Comparison of ENCODE assay signal across 12 cellular contexts in genomic region chr6:41426888-41427641, GRCh38.
A peak's percentile ranks its signal among the peaks of the same experiment; 100 is the strongest.
DNase-seq lines count a peak whose midpoint lies in the region; ATAC-seq and TF ChIP-seq lines count a peak whose summit lies in the region.
"Had no signal": no experiment of that assay in that cellular context is flagged by ENCODE, and none has a peak within 500 bp of the region (broad histone marks: within the 10 kb centered on the region; RNA-seq: fewer than 3 reads in every experiment).

No MANE protein-coding gene starts in this region.

- no peak for TF ChIP-seq POLR2A in transverse colon (IDR thresholded peaks at IDR 0.05)

- H3K4me3 Mint-ChIP-seq in activated T-cell treated with anti-CD3 and anti-CD28 coated beads, Interleukin-2, amount 50 U/mL, for 24 hours = peak overlapping the region; percentile 16
- H3K4me3 Mint-ChIP-seq: activated CD8-positive, alpha-beta memory T cell treated with anti-CD3 and anti-CD28 coated beads, Interleukin-2, amount 10 ng/mL, durations not matched to agents 7 days and 5 days; T-cell had no signal

- WGBS in transverse colon (ENCODE audit: low coverage in 1 of 2), 2 donors = 32% methylated on average over 24 of the region's 30 CpGs; no CpG with 5 or more reads in 1 of the 2 donors

- in situ Hi-C loops in transverse colon (cut with MboI; ENCODE audit: low pct_ligation_motif_present in 1 of 4, low pct_unique_long_range_greater_than_20kb in 1 of 4, low sequenced_read_pairs in 3 of 4) = loop anchor here in 2 of 4 donors (10.0 kb wide), 1 partner anchor 168 kb away; no protein-coding TSS in a partner anchor

- H3K4me1 Mint-ChIP-seq in activated T-cell treated with anti-CD3 and anti-CD28 coated beads, Interleukin-2, amount 50 U/mL, for 24 hours (ENCODE audit: low read depth) = peaks cover 13% of the 10 kb centered on the region

- H3K4me3 ChIP-seq in duodenal mucosa (ENCODE audit: low read depth in 1 of 2, low read length in 2 of 2) = peak overlapping the region; percentile 55 to 62
- peak overlapping the region; percentile 20 to 41 for H3K4me3 ChIP-seq in muscle layer of colon (ENCODE audit: low read depth in 1 of 2, low read length in 2 of 2)
- peak overlapping the region; percentile 36 to 65 (median 48) for H3K4me3 ChIP-seq in transverse colon

- no peaks in the 10 kb centered on the region for H3K36me3 Mint-ChIP-seq in activated T-cell treated with anti-CD3 and anti-CD28 coated beads, Interleukin-2, amount 50 U/mL, for 24 hours (ENCODE audit: low read depth)
- H3K36me3 Mint-ChIP-seq: activated CD8-positive, alpha-beta memory T cell treated with anti-CD3 and anti-CD28 coated beads, Interleukin-2, amount 10 ng/mL, durations not matched to agents 7 days and 5 days; T-cell had no signal

- no peak for DNase-seq in activated T-cell treated with anti-CD3 and anti-CD28 coated beads, Interleukin-2, amount 50 U/mL, for 24 hours
- no peak for DNase-seq in activated T-cell treated with anti-CD3 and anti-CD28 coated beads, Interleukin-2, amount 50 U/mL, for 48 hours
- no peak for DNase-seq in transverse colon
- no peak for DNase-seq in stimulated activated CD4-positive, alpha-beta T cell treated with anti-CD3 and anti-CD28 coated beads, Interleukin-2, amount 100 ng/mL, for 48 hours
- DNase-seq: 8988T; activated CD8-positive, alpha-beta memory T cell treated with anti-CD3 and anti-CD28 coated beads, Interleukin-2, amount 10 ng/mL, durations not matched to agents 7 days and 5 days; MM.1S had no signal

- no peak for TF ChIP-seq CTCF in transverse colon (IDR thresholded peaks at IDR 0.05)

- no peaks in the 10 kb centered on the region for H3K27me3 ChIP-seq in duodenal mucosa (ENCODE audit: control insufficient read depth in 1 of 2, insufficient read depth in 2 of 2, low read length in 2 of 2)
- H3K27me3 ChIP-seq in muscle layer of colon (ENCODE audit: control insufficient read depth in 1 of 2, insufficient read depth in 2 of 2, low read length in 2 of 2) = no peaks in the 10 kb centered on the region
- peaks cover 21% of the 10 kb centered on the region for H3K27me3 ChIP-seq in transverse colon

- TF ChIP-seq EP300 in transverse colon (IDR thresholded peaks at IDR 0.05; ENCODE audit: low read depth) = no peak

- intact Hi-C loops in transverse colon (cut with DNase I; ENCODE audit: low total_unique reads) = loop anchor here (2.0 to 5.0 kb wide), 2 partner anchors 75 to 120 kb away; partner anchors contain the start of gene FOXP4

- H3K9ac ChIP-seq in duodenal mucosa (ENCODE audit: low read depth in 1 of 2, low read length in 2 of 2) (no peak overlapping the region), muscle layer of colon (ENCODE audit: low read length) (no peak overlapping the region)

- H3K27me3 Mint-ChIP-seq in activated T-cell treated with anti-CD3 and anti-CD28 coated beads, Interleukin-2, amount 50 U/mL, for 24 hours = peaks cover 32% of the 10 kb centered on the region

- H3K27ac Mint-ChIP-seq in activated T-cell treated with anti-CD3 and anti-CD28 coated beads, Interleukin-2, amount 50 U/mL, for 24 hours = no peak overlapping the region
- H3K27ac Mint-ChIP-seq: activated CD8-positive, alpha-beta memory T cell treated with anti-CD3 and anti-CD28 coated beads, Interleukin-2, amount 10 ng/mL, durations not matched to agents 7 days and 5 days; T-cell had no signal

- H3K4me1 ChIP-seq in duodenal mucosa (ENCODE audit: control insufficient read depth in 1 of 2, insufficient read depth in 2 of 2, low read length in 2 of 2) = peaks cover 17 to 22% of the 10 kb centered on the region in 2 donors
- peaks cover 37% of the 10 kb centered on the region for H3K4me1 ChIP-seq in muscle layer of colon (ENCODE audit: insufficient read depth, low read length)
- peaks cover 13 to 44% (median 29%) of the 10 kb centered on the region in 4 donors for H3K4me1 ChIP-seq in transverse colon

- H3K9me3 ChIP-seq in duodenal mucosa (ENCODE audit: control insufficient read depth in 1 of 2, low read length in 2 of 2) (no peaks in the 10 kb centered on the region), muscle layer of colon (ENCODE audit: low read length) (no peaks in the 10 kb centered on the region), transverse colon (no peaks in the 10 kb centered on the region)

- H3K9me3 Mint-ChIP-seq in activated T-cell treated with anti-CD3 and anti-CD28 coated beads, Interleukin-2, amount 50 U/mL, for 24 hours = no peaks in the 10 kb centered on the region
- H3K9me3 Mint-ChIP-seq: T-cell had no signal

- ATAC-seq in GM21717 (IDR thresholded peaks at IDR 0.05; ENCODE audit: unreplicated experiment) (no peak), GM18502 (IDR thresholded peaks at IDR 0.05; ENCODE audit: poor library complexity, unreplicated experiment) (no peak)

- H3K36me3 ChIP-seq in duodenal mucosa (ENCODE audit: control insufficient read depth in 1 of 2, insufficient read depth in 2 of 2, low read length in 2 of 2) (no peaks in the 10 kb centered on the region), muscle layer of colon (ENCODE audit: insufficient read depth, low read length) (no peaks in the 10 kb centered on the region), transverse colon (no peaks in the 10 kb centered on the region)

- no peak overlapping the region for H3K27ac ChIP-seq in duodenal mucosa (ENCODE audit: low read depth, low read length)
- peak overlapping the region; percentile 75 for H3K27ac ChIP-seq in muscle layer of colon (ENCODE audit: low read depth, low read length)
- peak overlapping the region; percentile 75 to 85 (median 82) for H3K27ac ChIP-seq in transverse colon
